In the genomic region with DNA sequence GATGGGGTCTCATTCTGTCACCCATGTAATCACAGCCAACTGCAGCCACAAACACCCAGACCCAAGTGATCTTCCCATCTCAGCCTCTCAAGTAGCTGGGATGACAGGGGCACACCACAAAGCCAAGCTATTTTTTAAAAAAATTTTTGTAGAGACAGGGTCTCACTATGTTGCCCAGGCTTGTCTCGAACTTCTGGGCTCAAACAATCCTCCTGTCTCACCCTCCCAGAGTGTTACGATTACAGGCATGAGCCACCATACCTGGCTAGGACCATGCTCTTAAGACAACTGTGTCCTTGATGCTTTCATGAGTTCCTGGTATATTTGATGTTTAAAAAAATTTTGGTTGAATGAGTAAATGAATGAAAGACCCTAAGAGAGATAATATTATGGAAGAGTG, we compare ENCODE assay signal across 2 cellular contexts.
TF ChIP-seq lines count a peak whose summit lies in the region.

No MANE protein-coding gene starts in this region.

TF ChIP-seq in A549, 52 proteins besides CTCF, POLR2A, EP300 and RAD21:
- no peak for TF ChIP-seq NFE2L2 (conservative IDR thresholded peaks at IDR 0.05; ENCODE audit: low read length)
- TF ChIP-seq CEBPB (IDR thresholded peaks at IDR 0.05) = no peak
- no peak for TF ChIP-seq CBX8 (IDR thresholded peaks at IDR 0.05)
- TF ChIP-seq EHF (CRISPR knock-in tag; IDR thresholded peaks at IDR 0.05) = no peak
- no peak for TF ChIP-seq MYC (IDR thresholded peaks at IDR 0.05; ENCODE audit: borderline replicate concordance, low read length)
- no peak for TF ChIP-seq RARB (CRISPR knock-in tag; IDR thresholded peaks at IDR 0.05)
- no peak for TF ChIP-seq JUNB (IDR thresholded peaks at IDR 0.05)
- TF ChIP-seq GATA3 (IDR thresholded peaks at IDR 0.05; ENCODE audit: borderline replicate concordance) = no peak
- no peak for TF ChIP-seq ESRRA (IDR thresholded peaks at IDR 0.05; ENCODE audit: borderline replicate concordance, low read length)

TF ChIP-seq in K562, 482 proteins besides CTCF, POLR2A, EP300 and RAD21:
- TF ChIP-seq ZNF239 (CRISPR knock-in tag; IDR thresholded peaks at IDR 0.05) (no peak), NFIX (CRISPR knock-in tag; IDR thresholded peaks at IDR 0.05; ENCODE audit: low read depth) (no peak), ZNF121 (CRISPR knock-in tag; conservative IDR thresholded peaks at IDR 0.05) (peak; percentile 97), GTF2A2 (tag; IDR thresholded peaks at IDR 0.05) (no peak), ZNF644 (tag; IDR thresholded peaks at IDR 0.05; ENCODE audit: low read depth) (0 out of 2 replicates have a peak, but pooled peaks have one; percentile 5)
